Comparison of ENCODE assay signal across 8 cellular contexts in genomic region chr2:196277002-196277401, GRCh38.
DNase-seq lines count a peak whose midpoint lies in the region; ATAC-seq and TF ChIP-seq lines count a peak whose summit lies in the region.

No MANE protein-coding gene starts in this region.

- H3K4me1 Mint-ChIP-seq in effector memory CD8-positive, alpha-beta T cell (ENCODE audit: low read depth in 2 of 2) = peaks cover 24 to 26% of the 10 kb centered on the region in 2 donors
- H3K4me1 Mint-ChIP-seq in progenitor cell of endocrine pancreas (ENCODE audit: low read depth) = peaks cover 21% of the 10 kb centered on the region

- TF ChIP-seq CTCF in AG04449 (IDR thresholded peaks at IDR 0.05; ENCODE audit: insufficient read depth, low read length, missing control alignments) (peak; percentile 42), PC-9 (conservative IDR thresholded peaks at IDR 0.05) (peak; percentile 68), progenitor cell of endocrine pancreas (IDR thresholded peaks at IDR 0.05; ENCODE audit: unreplicated experiment) (peak; percentile 52), lower leg skin (IDR thresholded peaks at IDR 0.05) (peak in 1 of 3 donors; percentile 37)

- POLR2A ChIA-PET in AG04449 (lab: Yijun Ruan, JAX) (interaction anchor here (1.1 to 1.2 kb wide), 2 partner anchors 17 to 58 kb away, joined by 3 to 4 read pairs; no protein-coding TSS in a partner anchor), PC-9 (lab: Charles Lee; ENCODE audit: unreplicated experiment) (no interaction called here)

- no peaks in the 10 kb centered on the region for H3K9me3 Mint-ChIP-seq in effector memory CD8-positive, alpha-beta T cell
- peaks cover 4% of the 10 kb centered on the region for H3K9me3 Mint-ChIP-seq in progenitor cell of endocrine pancreas (ENCODE audit: low read depth)

- CTCF ChIA-PET in AG04449 (lab: Yijun Ruan, JAX) = interaction anchor here (0.8 to 5.5 kb wide), 34 partner anchors 8 to 483 kb away, joined by 3 to 75 read pairs (median 6); partner anchors contain the start of genes DNAH7 and STK17B
- CTCF ChIA-PET in PC-9 (lab: Charles Lee) = interaction anchor here (0.6 kb wide), 1 partner anchor 164 kb away, joined by 8 read pairs; no protein-coding TSS in a partner anchor

- no peaks in the 10 kb centered on the region for H3K27me3 ChIP-seq in PC-9 (ENCODE audit: insufficient read depth, low read depth)

- no peak overlapping the region for H3K4me3 Mint-ChIP-seq in effector memory CD8-positive, alpha-beta T cell
- no peak overlapping the region for H3K4me3 Mint-ChIP-seq in progenitor cell of endocrine pancreas (ENCODE audit: low read depth)

- H3K36me3 Mint-ChIP-seq in effector memory CD8-positive, alpha-beta T cell (ENCODE audit: insufficient read depth) = no peaks in the 10 kb centered on the region
- H3K36me3 Mint-ChIP-seq in progenitor cell of endocrine pancreas (ENCODE audit: insufficient read depth) = peaks cover 7% of the 10 kb centered on the region

- no peaks in the 10 kb centered on the region for H3F3A ChIP-seq in PC-9 (ENCODE audit: insufficient read depth, low read depth)

- H4K20me1 ChIP-seq in PC-9 (ENCODE audit: insufficient read depth) = no peaks in the 10 kb centered on the region

- peaks cover 4 to 12% of the 10 kb centered on the region in 2 donors for H3K27me3 Mint-ChIP-seq in effector memory CD8-positive, alpha-beta T cell
- no peaks in the 10 kb centered on the region for H3K27me3 Mint-ChIP-seq in progenitor cell of endocrine pancreas

- no peaks in the 10 kb centered on the region for H3K79me2 ChIP-seq in PC-9 (ENCODE audit: low read depth)

- no peak overlapping the region for H3K4me2 ChIP-seq in PC-9

- H3K9me3 ChIP-seq in PC-9 (ENCODE audit: insufficient read depth, low read depth) = no peaks in the 10 kb centered on the region

- no peak for TF ChIP-seq POLR2A in lower leg skin (IDR thresholded peaks at IDR 0.05)

- DNase-seq in AG04449 (ENCODE audit: low read depth, low spot score) (no peak), PC-9 (no peak), progenitor cell of endocrine pancreas (ENCODE audit: low spot score, unreplicated experiment) (no peak), LoVo (ENCODE audit: low spot score) (no peak), lower leg skin (ENCODE audit: low spot score in 2 of 2) (no peak)
- DNase-seq in effector memory CD8-positive, alpha-beta T cell = peak in 2 of 3 experiments; percentile 21 to 42

- no peak overlapping the region for H3K27ac ChIP-seq in PC-9

- BruUV-seq in PC-9 (replicated peaks; lab: Mats Ljungman, UMichigan) = no TSS peak

- 41 to 45% methylated on average over 2 of the region's 2 CpGs for WGBS in lower leg skin, 2 donors

- intact Hi-C loops in PC-9 (cut with micrococcal nuclease; ENCODE audit: unreplicated experiment) = loop anchor here (1.0 to 5.0 kb wide), 2 partner anchors 105 to 199 kb away; partner anchors contain the start of gene STK17B
- intact Hi-C loops in lower leg skin (cut with DNase I; ENCODE audit: low total_unique reads) = no loop called here

- no peaks in the 10 kb centered on the region for H3K9me2 ChIP-seq in PC-9 (ENCODE audit: insufficient read depth)

- no peaks in the 10 kb centered on the region for H3K36me3 ChIP-seq in PC-9 (ENCODE audit: low read depth)

- peaks cover 9% of the 10 kb centered on the region; the same call in 1 of the 2 replicates for H3K4me1 ChIP-seq in PC-9 (replicated peaks; ENCODE audit: insufficient read depth)

- H2AFZ ChIP-seq in PC-9 = no peak overlapping the region

- ATAC-seq in GM18511 (IDR thresholded peaks at IDR 0.05; ENCODE audit: unreplicated experiment) (peak; percentile 36), HG03469 (IDR thresholded peaks at IDR 0.05; ENCODE audit: unreplicated experiment) (no peak)
- ATAC-seq in effector memory CD8-positive, alpha-beta T cell (replicated peaks) = peak; percentile 74

- H3K27ac Mint-ChIP-seq in effector memory CD8-positive, alpha-beta T cell = no peak overlapping the region
- H3K27ac Mint-ChIP-seq in progenitor cell of endocrine pancreas = no peak overlapping the region

- H3K4me3 ChIP-seq in AG04449 (ENCODE audit: low read depth, low read length) (no peak overlapping the region), PC-9 (no peak overlapping the region), lower leg skin (ENCODE audit: low read depth, poor library complexity, severe bottlenecking) (no peak overlapping the region)

Comparison
In these comparisons a context has a peak if more than half of its experiments do, and no peak if none do; other contexts are left out.
1. DNase-seq: peak in effector memory CD8-positive, alpha-beta T cell (2 of 3); none in AG04449 (single experiment), PC-9 (0 of 2), progenitor cell of endocrine pancreas (single experiment), LoVo (single experiment) and lower leg skin (0 of 2).